Comparison of ENCODE assay signal across 31 cellular contexts in the genomic region with DNA sequence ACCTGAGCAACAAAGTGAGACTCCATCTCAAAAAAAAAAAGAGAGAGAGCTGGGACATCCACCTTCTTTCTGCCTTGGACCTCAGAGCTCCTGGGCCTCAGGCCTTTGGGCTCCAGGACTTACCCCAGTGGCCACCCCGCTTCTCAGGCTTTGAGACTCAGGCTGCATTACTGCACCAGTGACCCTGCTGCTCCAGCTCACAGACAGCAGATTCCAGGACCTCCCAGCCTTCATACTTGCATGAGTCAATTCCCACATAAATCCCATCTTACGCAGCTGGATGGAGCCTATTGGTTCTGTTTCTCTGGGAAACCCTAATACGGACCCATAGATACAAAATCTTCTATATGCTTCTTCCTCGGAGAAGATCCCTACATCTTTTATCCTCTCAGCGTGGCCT. TPM values are rescaled to one million over a fixed set of nuclear protein-coding genes. Genes with fewer than 3 reads are reported as not detected.
"Had no signal": no experiment of that assay in that cellular context is flagged by ENCODE, and none has a peak within 500 bp of the region (broad histone marks: within the 10 kb centered on the region; RNA-seq: fewer than 3 reads in every experiment).

No MANE protein-coding gene starts in this region.

- H3K4me1 ChIP-seq: prostate gland, upper lobe of right lung had no signal

- H3K27me3 ChIP-seq: adrenal gland, ascending aorta, brain microvascular endothelial cell, pancreas, sigmoid colon, thyroid gland, upper lobe of right lung had no signal

- H3K27me3 Mint-ChIP-seq: activated CD4-positive, alpha-beta T cell treated with anti-CD3 and anti-CD28 coated beads for 36 hours; activated naive CD8-positive, alpha-beta T cell treated with anti-CD3 and anti-CD28 coated beads for 36 hours had no signal

- FAIRE-seq: pancreas, small intestine, TTC549 had no signal

- H3K9me3 Mint-ChIP-seq: activated B cell treated with CpG ODN at 0.5 μM for 24 hours; activated naive CD4-positive, alpha-beta T cell treated with anti-CD3 and anti-CD28 coated beads for 36 hours; activated naive CD8-positive, alpha-beta T cell treated with anti-CD3 and anti-CD28 coated beads for 36 hours; activated T-helper 1 cell treated with anti-CD3 and anti-CD28 coated beads, Interleukin-12 subunit alpha, Interleukin-12 subunit beta, Interleukin-2, Interleukin-4 antibody, amounts not matched to agents 30 ng/mL and 10 ng/mL and 1 ng/mL, durations not matched to agents 14 hours and 24 hours and 36 hours; effector memory CD8-positive, alpha-beta T cell; nephron; stimulated activated memory B cell treated with anti-CD40 and anti-IgM and Interleukin-4, amounts not matched to agents 10 μg/mL and 1 μg/mL and 100 μg/mL, for 72 hours; stimulated activated naive CD8-positive, alpha-beta T cell treated with anti-CD3 and anti-CD28 coated beads, Interleukin-15, amount 100 ng/mL, for 72 hours; T-helper 1 cell treated with Interleukin-12 subunit alpha and Interleukin-12 subunit beta and Interleukin-4 antibody, amounts not matched to agents 30 μg/mL and 1 μg/mL, for 36 hours had no signal

- H3K36me3 ChIP-seq: prostate gland, thyroid gland had no signal

- DNase-seq: activated B cell treated with CpG ODN at 0.5 μM for 24 hours; activated CD4-positive, alpha-beta T cell treated with anti-CD3 and anti-CD28 coated beads for 36 hours; activated CD4-positive, alpha-beta T cell treated with anti-CD3 and anti-CD28 coated beads, Interleukin-2, amount 50 U/mL, for 4 hours; activated effector memory CD4-positive, alpha-beta T cell treated with anti-CD3 and anti-CD28 coated beads, Interleukin-2, amount 50 U/mL, for 16 hours; activated naive CD4-positive, alpha-beta T cell treated with anti-CD3 and anti-CD28 coated beads for 36 hours; activated naive CD8-positive, alpha-beta T cell treated with anti-CD3 and anti-CD28 coated beads for 36 hours; adrenal gland; brain microvascular endothelial cell; cortex of kidney; effector memory CD8-positive, alpha-beta T cell; foreskin melanocyte; left ventricle myocardium superior; pancreas; retina; sigmoid colon; small intestine; stimulated activated CD4-positive, alpha-beta T cell treated with anti-CD3 and anti-CD28 coated beads, Interleukin-1b, Interleukin-23, amount 100 ng/mL, for 48 hours; stimulated activated CD4-positive, alpha-beta T cell treated with anti-CD3 and anti-CD28 coated beads, Interleukin-4, amount 100 ng/mL, for 4 hours; stimulated activated CD8-positive, alpha-beta memory T cell treated with anti-CD3 and anti-CD28 coated beads, Interleukin-4, amount 100 ng/mL, for 48 hours; stimulated activated naive CD8-positive, alpha-beta T cell treated with anti-CD3 and anti-CD28 coated beads, Interleukin-15, amount 100 ng/mL, for 72 hours; SW 1271; T-helper 9 cell; thyroid gland; upper lobe of right lung had no signal

- ATAC-seq: activated CD4-positive, alpha-beta T cell treated with anti-CD3 and anti-CD28 coated beads for 36 hours; effector memory CD8-positive, alpha-beta T cell; left ventricle myocardium superior; pancreas; stimulated activated memory B cell treated with anti-CD40 and anti-IgM and Interleukin-4, amounts not matched to agents 10 μg/mL and 1 μg/mL and 100 μg/mL, for 72 hours; stimulated activated naive CD8-positive, alpha-beta T cell treated with anti-CD3 and anti-CD28 coated beads, Interleukin-15, amount 100 ng/mL, for 72 hours; upper lobe of right lung had no signal

- H3K27ac ChIP-seq: ascending aorta, brain microvascular endothelial cell, pancreas, prostate gland, thyroid gland, upper lobe of right lung had no signal

- H3K4me3 ChIP-seq: adrenal gland, ascending aorta, pancreas, prostate gland, sigmoid colon, thyroid gland, upper lobe of right lung had no signal

- H3K36me3 Mint-ChIP-seq: activated naive CD8-positive, alpha-beta T cell treated with anti-CD3 and anti-CD28 coated beads for 36 hours; stimulated activated memory B cell treated with anti-CD40 and anti-IgM and Interleukin-4, amounts not matched to agents 10 μg/mL and 1 μg/mL and 100 μg/mL, for 72 hours had no signal

- H3K9me3 ChIP-seq: adrenal gland, ascending aorta, pancreas, prostate gland, sigmoid colon, thyroid gland, upper lobe of right lung had no signal

- H3K4me3 Mint-ChIP-seq: activated B cell treated with CpG ODN at 0.5 μM for 24 hours; activated CD4-positive, alpha-beta T cell treated with anti-CD3 and anti-CD28 coated beads for 36 hours; activated naive CD4-positive, alpha-beta T cell treated with anti-CD3 and anti-CD28 coated beads for 36 hours; activated naive CD8-positive, alpha-beta T cell treated with anti-CD3 and anti-CD28 coated beads for 36 hours; activated T-helper 1 cell treated with anti-CD3 and anti-CD28 coated beads, Interleukin-12 subunit alpha, Interleukin-12 subunit beta, Interleukin-2, Interleukin-4 antibody, amounts not matched to agents 30 ng/mL and 10 ng/mL and 1 ng/mL, durations not matched to agents 14 hours and 24 hours and 36 hours; effector memory CD8-positive, alpha-beta T cell; nephron; stimulated activated memory B cell treated with anti-CD40 and anti-IgM and Interleukin-4, amounts not matched to agents 10 μg/mL and 1 μg/mL and 100 μg/mL, for 72 hours; stimulated activated naive CD8-positive, alpha-beta T cell treated with anti-CD3 and anti-CD28 coated beads, Interleukin-15, amount 100 ng/mL, for 72 hours; T-helper 1 cell treated with Interleukin-12 subunit alpha and Interleukin-12 subunit beta and Interleukin-4 antibody, amounts not matched to agents 30 μg/mL and 1 μg/mL, for 36 hours had no signal

- H3K4me1 Mint-ChIP-seq: activated B cell treated with CpG ODN at 0.5 μM for 24 hours had no signal

RNA-seq across cellular contexts. Expression of a gene that starts 2.1 kb away (rescaled TPM):
- total RNA-seq: activated CD4-positive, alpha-beta T cell treated with anti-CD3 and anti-CD28 coated beads for 36 hours; activated naive CD4-positive, alpha-beta T cell treated with anti-CD3 and anti-CD28 coated beads for 36 hours; activated T-helper 1 cell treated with anti-CD3 and anti-CD28 coated beads, Interleukin-12 subunit alpha, Interleukin-12 subunit beta, Interleukin-2, Interleukin-4 antibody, amounts not matched to agents 30 ng/mL and 10 ng/mL and 1 ng/mL, durations not matched to agents 14 hours and 24 hours and 36 hours had no signal
